1 cellular context compared by ENCODE assay signal in the genomic region with DNA sequence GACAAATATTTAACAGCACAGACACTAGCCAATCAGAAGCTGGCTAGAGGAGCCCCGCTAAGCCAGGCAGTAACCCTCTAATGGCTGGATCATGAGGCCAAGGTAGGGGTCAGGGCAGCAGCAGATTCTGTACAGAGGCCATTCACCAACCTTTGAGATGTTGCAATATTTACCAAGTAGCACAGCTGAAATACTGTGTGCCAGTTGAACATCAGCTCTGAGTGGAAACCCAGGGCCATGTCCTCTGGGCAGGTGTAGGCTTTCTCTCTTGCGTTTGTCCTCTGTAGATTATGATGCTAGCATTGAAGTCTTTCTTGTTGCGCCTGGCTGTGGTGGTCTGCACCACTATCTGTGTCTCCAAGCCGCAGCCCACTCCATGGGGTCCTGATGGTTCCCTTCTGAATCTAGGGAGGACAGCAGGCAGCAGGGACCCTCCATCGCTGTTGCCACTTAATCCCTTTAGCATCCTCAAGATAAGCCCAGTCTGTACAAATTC.
TF ChIP-seq lines count a peak whose summit lies in the region.

No MANE protein-coding gene starts in this region.

TF ChIP-seq in HepG2, 621 proteins besides CTCF, POLR2A, EP300 and RAD21 (continued from another document and continues in another):
- TF ChIP-seq RFXAP (CRISPR knock-in tag; IDR thresholded peaks at IDR 0.05; ENCODE audit: borderline replicate concordance) (peak; percentile 74; the same call in 1 of the 2 replicates), KLF6 (CRISPR knock-in tag; IDR thresholded peaks at IDR 0.05) (peak; percentile 51; the same call in 1 of the 2 replicates), HNF1A (IDR thresholded peaks at IDR 0.05; ENCODE audit: low read depth) (no peak), HNF1A (CRISPR knock-in tag; IDR thresholded peaks at IDR 0.05; ENCODE audit: borderline replicate concordance) (peak; percentile 89), HOXA5 (CRISPR knock-in tag; IDR thresholded peaks at IDR 0.05) (0 out of 2 replicates have a peak, but pooled peaks have one; percentile 5), ETV6 (CRISPR knock-in tag; conservative IDR thresholded peaks at IDR 0.05) (peak; percentile 52; the same call in 1 of the 2 replicates), ZNF607 (CRISPR knock-in tag; IDR thresholded peaks at IDR 0.05; ENCODE audit: borderline replicate concordance) (no peak), ZNF609 (CRISPR knock-in tag; IDR thresholded peaks at IDR 0.05; ENCODE audit: borderline replicate concordance) (peak; percentile 87), ZBTB25 (CRISPR knock-in tag; IDR thresholded peaks at IDR 0.05) (peak; percentile 72), REPIN1 (CRISPR knock-in tag; IDR thresholded peaks at IDR 0.05; ENCODE audit: borderline replicate concordance, low read depth) (peak; percentile 90; the same call in 1 of the 2 replicates), HOXD1 (CRISPR knock-in tag; IDR thresholded peaks at IDR 0.05) (0 out of 2 replicates have a peak, but pooled peaks have one; percentile 45), RARG (CRISPR knock-in tag; IDR thresholded peaks at IDR 0.05; ENCODE audit: low read depth) (no peak), NFE2L2 (IDR thresholded peaks at IDR 0.05; ENCODE audit: low read length) (no peak), RFX1 (IDR thresholded peaks at IDR 0.05) (no peak), MAZ (IDR thresholded peaks at IDR 0.05; ENCODE audit: borderline replicate concordance, low read depth, low read length) (peak; percentile 41; the same call in 1 of the 2 replicates), MAZ (CRISPR knock-in tag; IDR thresholded peaks at IDR 0.05; ENCODE audit: low read depth) (0 out of 2 replicates have a peak, but pooled peaks have one; percentile 47), HNRNPH1 (optimal IDR thresholded peaks at IDR 0.05; ENCODE audit: low read depth, low read length) (no peak), ZBTB33 (CRISPR knock-in tag; IDR thresholded peaks at IDR 0.05) (peak; percentile 40; the same call in 1 of the 2 replicates), NCOA2 (CRISPR knock-in tag; IDR thresholded peaks at IDR 0.05) (peak; percentile 90), HNF4A (CRISPR knock-in tag; IDR thresholded peaks at IDR 0.05) (peak; percentile 88), ZFAT (CRISPR knock-in tag; conservative IDR thresholded peaks at IDR 0.05) (no peak), PCBP2 (optimal IDR thresholded peaks at IDR 0.05; ENCODE audit: low read depth, low read length, poor library complexity, severe bottlenecking) (no peak), TBX3 (IDR thresholded peaks at IDR 0.05; ENCODE audit: borderline replicate concordance) (0 out of 2 replicates have a peak, but pooled peaks have one; percentile 12), BHLHE40 (IDR thresholded peaks at IDR 0.05; ENCODE audit: low read length) (no peak), ZNF674 (CRISPR knock-in tag; IDR thresholded peaks at IDR 0.05; ENCODE audit: low read depth) (no peak), KDM6A (CRISPR knock-in tag; IDR thresholded peaks at IDR 0.05; ENCODE audit: low read depth) (peak; percentile 73), MLLT10 (CRISPR knock-in tag; IDR thresholded peaks at IDR 0.05) (no peak), ZNF598 (CRISPR knock-in tag; IDR thresholded peaks at IDR 0.05; ENCODE audit: borderline replicate concordance) (no peak), NR2F2 (IDR thresholded peaks at IDR 0.05; ENCODE audit: borderline replicate concordance, low read depth) (peak; percentile 94), ZNF556 (CRISPR knock-in tag; IDR thresholded peaks at IDR 0.05; ENCODE audit: borderline replicate concordance) (peak; percentile 83; the same call in 1 of the 2 replicates), RELA (CRISPR knock-in tag; IDR thresholded peaks at IDR 0.05) (no peak), GATAD1 (CRISPR knock-in tag; IDR thresholded peaks at IDR 0.05) (0 out of 2 replicates have a peak, but pooled peaks have one; percentile 48), ZNF501 (CRISPR knock-in tag; IDR thresholded peaks at IDR 0.05) (peak; percentile 73), ERF (CRISPR knock-in tag; IDR thresholded peaks at IDR 0.05) (peak; percentile 76), CEBPG (CRISPR knock-in tag; IDR thresholded peaks at IDR 0.05) (peak; percentile 99), GTF3A (CRISPR knock-in tag; conservative IDR thresholded peaks at IDR 0.05) (no peak), ZC3H13 (CRISPR knock-in tag; IDR thresholded peaks at IDR 0.05) (no peak), KMT2B (CRISPR knock-in tag; IDR thresholded peaks at IDR 0.05) (peak; percentile 46; the same call in 1 of the 2 replicates), ARID2 (CRISPR knock-in tag; IDR thresholded peaks at IDR 0.05; ENCODE audit: borderline replicate concordance) (no peak; the same call in 1 of the 2 replicates), KDM4B (CRISPR knock-in tag; IDR thresholded peaks at IDR 0.05) (peak; percentile 83; the same call in 1 of the 2 replicates)
- TF ChIP-seq, protein P1, sequence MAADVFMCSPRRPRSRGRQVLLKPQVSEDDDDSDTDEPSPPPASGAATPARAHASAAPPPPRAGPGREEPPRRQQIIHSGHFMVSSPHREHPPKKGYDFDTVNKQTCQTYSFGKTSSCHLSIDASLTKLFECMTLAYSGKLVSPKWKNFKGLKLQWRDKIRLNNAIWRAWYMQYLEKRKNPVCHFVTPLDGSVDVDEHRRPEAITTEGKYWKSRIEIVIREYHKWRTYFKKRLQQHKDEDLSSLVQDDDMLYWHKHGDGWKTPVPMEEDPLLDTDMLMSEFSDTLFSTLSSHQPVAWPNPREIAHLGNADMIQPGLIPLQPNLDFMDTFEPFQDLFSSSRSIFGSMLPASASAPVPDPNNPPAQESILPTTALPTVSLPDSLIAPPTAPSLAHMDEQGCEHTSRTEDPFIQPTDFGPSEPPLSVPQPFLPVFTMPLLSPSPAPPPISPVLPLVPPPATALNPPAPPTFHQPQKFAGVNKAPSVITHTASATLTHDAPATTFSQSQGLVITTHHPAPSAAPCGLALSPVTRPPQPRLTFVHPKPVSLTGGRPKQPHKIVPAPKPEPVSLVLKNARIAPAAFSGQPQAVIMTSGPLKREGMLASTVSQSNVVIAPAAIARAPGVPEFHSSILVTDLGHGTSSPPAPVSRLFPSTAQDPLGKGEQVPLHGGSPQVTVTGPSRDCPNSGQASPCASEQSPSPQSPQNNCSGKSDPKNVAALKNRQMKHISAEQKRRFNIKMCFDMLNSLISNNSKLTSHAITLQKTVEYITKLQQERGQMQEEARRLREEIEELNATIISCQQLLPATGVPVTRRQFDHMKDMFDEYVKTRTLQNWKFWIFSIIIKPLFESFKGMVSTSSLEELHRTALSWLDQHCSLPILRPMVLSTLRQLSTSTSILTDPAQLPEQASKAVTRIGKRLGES (CRISPR knock-in tag; IDR thresholded peaks at IDR 0.05; ENCODE audit: borderline replicate concordance) = no peak
- TF ChIP-seq, protein P2, sequence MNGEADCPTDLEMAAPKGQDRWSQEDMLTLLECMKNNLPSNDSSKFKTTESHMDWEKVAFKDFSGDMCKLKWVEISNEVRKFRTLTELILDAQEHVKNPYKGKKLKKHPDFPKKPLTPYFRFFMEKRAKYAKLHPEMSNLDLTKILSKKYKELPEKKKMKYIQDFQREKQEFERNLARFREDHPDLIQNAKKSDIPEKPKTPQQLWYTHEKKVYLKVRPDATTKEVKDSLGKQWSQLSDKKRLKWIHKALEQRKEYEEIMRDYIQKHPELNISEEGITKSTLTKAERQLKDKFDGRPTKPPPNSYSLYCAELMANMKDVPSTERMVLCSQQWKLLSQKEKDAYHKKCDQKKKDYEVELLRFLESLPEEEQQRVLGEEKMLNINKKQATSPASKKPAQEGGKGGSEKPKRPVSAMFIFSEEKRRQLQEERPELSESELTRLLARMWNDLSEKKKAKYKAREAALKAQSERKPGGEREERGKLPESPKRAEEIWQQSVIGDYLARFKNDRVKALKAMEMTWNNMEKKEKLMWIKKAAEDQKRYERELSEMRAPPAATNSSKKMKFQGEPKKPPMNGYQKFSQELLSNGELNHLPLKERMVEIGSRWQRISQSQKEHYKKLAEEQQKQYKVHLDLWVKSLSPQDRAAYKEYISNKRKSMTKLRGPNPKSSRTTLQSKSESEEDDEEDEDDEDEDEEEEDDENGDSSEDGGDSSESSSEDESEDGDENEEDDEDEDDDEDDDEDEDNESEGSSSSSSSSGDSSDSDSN (CRISPR knock-in tag; IDR thresholded peaks at IDR 0.05) = peak; percentile 37; the same call in 1 of the 2 replicates
